Comparison of ENCODE assay signal across 8 cellular contexts in the genomic region with DNA sequence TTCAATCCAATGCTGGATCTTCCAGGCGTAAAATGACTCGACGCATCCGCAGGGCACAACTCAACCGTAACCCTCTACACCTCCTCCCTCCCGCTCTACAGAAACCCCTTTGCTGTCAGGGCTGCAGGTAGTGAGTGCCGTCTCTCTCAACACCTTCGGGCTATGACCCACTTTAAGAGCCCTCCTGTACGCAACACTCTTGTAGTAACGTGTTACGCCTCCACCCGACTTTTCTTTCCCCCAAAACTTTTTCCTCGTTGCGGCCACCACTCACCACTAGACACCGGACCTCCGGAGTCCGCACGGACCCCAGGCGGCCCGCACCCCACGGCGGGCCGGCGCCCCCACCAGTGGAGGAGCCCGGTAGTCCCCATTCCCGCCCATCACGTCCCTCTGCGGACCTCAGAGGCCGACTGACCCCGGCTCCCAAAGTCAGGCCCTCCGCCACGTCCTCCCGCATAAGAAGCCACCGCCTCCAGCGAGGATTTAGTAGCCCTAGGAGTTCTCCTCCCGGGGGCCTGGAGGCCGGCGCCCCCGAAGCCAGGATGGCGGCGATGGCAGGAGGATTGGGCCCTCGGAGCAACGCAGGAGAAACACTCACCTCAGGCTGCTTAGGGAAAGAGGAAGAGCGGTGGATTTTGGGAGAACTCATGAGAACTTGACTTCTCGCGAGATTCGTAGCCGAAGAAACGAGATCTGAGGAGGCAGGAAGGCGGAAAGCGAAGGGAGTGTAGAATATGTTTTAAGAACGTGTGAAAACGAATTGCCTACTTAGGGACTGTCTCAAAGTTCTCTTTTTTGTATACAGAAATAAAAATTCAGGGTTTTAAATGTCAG. TPM values are rescaled to one million over a fixed set of nuclear protein-coding genes. Genes with fewer than 3 reads are reported as not detected.
DNase-seq lines count a peak whose midpoint lies in the region; ATAC-seq and TF ChIP-seq lines count a peak whose summit lies in the region.

A gene (minus strand): TSS at position 609 of the 837 bp plus-strand sequence.

- H3K4me1 ChIP-seq in esophagus (ENCODE audit: control insufficient read depth in 2 of 2, insufficient read depth in 2 of 2, low read length in 1 of 2) (no peaks in the 10 kb centered on the region), mucosa of stomach (ENCODE audit: control insufficient read depth, insufficient read depth, low read length) (peaks cover 10% of the 10 kb centered on the region)

- peaks cover 53% of the 10 kb centered on the region for H3K36me3 Mint-ChIP-seq in activated T-cell treated with anti-CD3 and anti-CD28 coated beads, Interleukin-2, amount 50 U/mL, for 24 hours (ENCODE audit: low read depth)

- no peaks in the 10 kb centered on the region for H3K9me3 Mint-ChIP-seq in activated T-cell treated with anti-CD3 and anti-CD28 coated beads, Interleukin-2, amount 50 U/mL, for 24 hours

- peak within 1 kb of the TSS; percentile 80 to 93 for H3K4me3 ChIP-seq in esophagus (ENCODE audit: low read depth in 1 of 2, low read length in 2 of 2)
- peak within 1 kb of the TSS; percentile 73 for H3K4me3 ChIP-seq in mucosa of stomach (ENCODE audit: low read length)

- H3K9me3 ChIP-seq in esophagus (ENCODE audit: control insufficient read depth in 2 of 2, insufficient read depth in 1 of 2, low read depth in 1 of 2, low read length in 1 of 2) (no peaks in the 10 kb centered on the region), mucosa of stomach (ENCODE audit: control insufficient read depth, low read length) (no peaks in the 10 kb centered on the region)

- WGBS in esophagus, 2 donors, result 0 to 1% methylated on average over 51 to 53 of the region's 53 CpGs

- H3K27me3 Mint-ChIP-seq in activated T-cell treated with anti-CD3 and anti-CD28 coated beads, Interleukin-2, amount 50 U/mL, for 24 hours, result no peaks in the 10 kb centered on the region

- peak within 1 kb of the TSS; percentile 99 for H3K4me3 Mint-ChIP-seq in activated T-cell treated with anti-CD3 and anti-CD28 coated beads, Interleukin-2, amount 50 U/mL, for 24 hours

- DNase-seq in D341Med (ENCODE audit: low spot score), result peak; percentile 92
- DNase-seq in KBM-7, result peak; percentile 100
- DNase-seq in activated T-cell treated with anti-CD3 and anti-CD28 coated beads, Interleukin-2, amount 50 U/mL, for 24 hours, result peak; percentile 88
- peak; percentile 58 to 64 for DNase-seq in stimulated activated CD8-positive, alpha-beta memory T cell treated with anti-CD3 and anti-CD28 coated beads, Interleukin-7, amount 100 ng/mL, for 1 hour (ENCODE audit: low read depth in 2 of 2)

- in situ Hi-C loops in KBM-7 (cut with MboI; ENCODE audit: low pct_unique_long_range_greater_than_20kb, low sequenced_read_pairs), result no loop called here

- ATAC-seq in GM21526 (IDR thresholded peaks at IDR 0.05; ENCODE audit: low FRiP score, unreplicated experiment), result peak; percentile 61

- H3K36me3 ChIP-seq in esophagus (ENCODE audit: control insufficient read depth in 2 of 2, insufficient read depth in 2 of 2, low read length in 1 of 2) (peaks cover 0 to 2% of the 10 kb centered on the region in 2 donors), mucosa of stomach (ENCODE audit: control insufficient read depth, insufficient read depth, low read length) (peaks cover 5% of the 10 kb centered on the region)

- peaks cover 45% of the 10 kb centered on the region for H3K4me1 Mint-ChIP-seq in activated T-cell treated with anti-CD3 and anti-CD28 coated beads, Interleukin-2, amount 50 U/mL, for 24 hours (ENCODE audit: low read depth)

- peak within 1 kb of the TSS; percentile 100 for H3K27ac Mint-ChIP-seq in activated T-cell treated with anti-CD3 and anti-CD28 coated beads, Interleukin-2, amount 50 U/mL, for 24 hours

- peak within 1 kb of the TSS; percentile 99 for H3K9ac ChIP-seq in mucosa of stomach (ENCODE audit: low read length)

- H3K27me3 ChIP-seq in esophagus (ENCODE audit: control insufficient read depth in 1 of 2, insufficient read depth in 2 of 2, low read length in 2 of 2) (no peaks in the 10 kb centered on the region), mucosa of stomach (ENCODE audit: control insufficient read depth, insufficient read depth, low read length) (no peaks in the 10 kb centered on the region)

- peak within 1 kb of the TSS; percentile 94 to 98 for H3K27ac ChIP-seq in esophagus (ENCODE audit: low read depth in 2 of 2, low read length in 1 of 2)

TF ChIP-seq in PFSK-1, 5 proteins besides CTCF, POLR2A, EP300 and RAD21:
- TF ChIP-seq, protein P1, sequence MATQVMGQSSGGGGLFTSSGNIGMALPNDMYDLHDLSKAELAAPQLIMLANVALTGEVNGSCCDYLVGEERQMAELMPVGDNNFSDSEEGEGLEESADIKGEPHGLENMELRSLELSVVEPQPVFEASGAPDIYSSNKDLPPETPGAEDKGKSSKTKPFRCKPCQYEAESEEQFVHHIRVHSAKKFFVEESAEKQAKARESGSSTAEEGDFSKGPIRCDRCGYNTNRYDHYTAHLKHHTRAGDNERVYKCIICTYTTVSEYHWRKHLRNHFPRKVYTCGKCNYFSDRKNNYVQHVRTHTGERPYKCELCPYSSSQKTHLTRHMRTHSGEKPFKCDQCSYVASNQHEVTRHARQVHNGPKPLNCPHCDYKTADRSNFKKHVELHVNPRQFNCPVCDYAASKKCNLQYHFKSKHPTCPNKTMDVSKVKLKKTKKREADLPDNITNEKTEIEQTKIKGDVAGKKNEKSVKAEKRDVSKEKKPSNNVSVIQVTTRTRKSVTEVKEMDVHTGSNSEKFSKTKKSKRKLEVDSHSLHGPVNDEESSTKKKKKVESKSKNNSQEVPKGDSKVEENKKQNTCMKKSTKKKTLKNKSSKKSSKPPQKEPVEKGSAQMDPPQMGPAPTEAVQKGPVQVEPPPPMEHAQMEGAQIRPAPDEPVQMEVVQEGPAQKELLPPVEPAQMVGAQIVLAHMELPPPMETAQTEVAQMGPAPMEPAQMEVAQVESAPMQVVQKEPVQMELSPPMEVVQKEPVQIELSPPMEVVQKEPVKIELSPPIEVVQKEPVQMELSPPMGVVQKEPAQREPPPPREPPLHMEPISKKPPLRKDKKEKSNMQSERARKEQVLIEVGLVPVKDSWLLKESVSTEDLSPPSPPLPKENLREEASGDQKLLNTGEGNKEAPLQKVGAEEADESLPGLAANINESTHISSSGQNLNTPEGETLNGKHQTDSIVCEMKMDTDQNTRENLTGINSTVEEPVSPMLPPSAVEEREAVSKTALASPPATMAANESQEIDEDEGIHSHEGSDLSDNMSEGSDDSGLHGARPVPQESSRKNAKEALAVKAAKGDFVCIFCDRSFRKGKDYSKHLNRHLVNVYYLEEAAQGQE (IDR thresholded peaks at IDR 0.05; ENCODE audit: insufficient read depth in 1 of 2, low read depth in 2 of 2, low read length in 2 of 2), result peak; percentile 8 to 75; a peak in 2 of 4 replicates
- TF ChIP-seq SIN3A (IDR thresholded peaks at IDR 0.05; ENCODE audit: borderline replicate concordance, insufficient read depth, low read length) (0 out of 2 replicates have a peak, but pooled peaks have one; percentile 63), FOXP2 (optimal IDR thresholded peaks at IDR 0.05; ENCODE audit: borderline replicate concordance, extremely low read depth, extremely low read length, insufficient read depth) (no peak), TAF1 (IDR thresholded peaks at IDR 0.05; ENCODE audit: borderline replicate concordance, insufficient read depth, low read length) (peak; percentile 100), POLR2AphosphoS5 (IDR thresholded peaks at IDR 0.05; ENCODE audit: low read depth, low read length) (peak; percentile 99)

RNA-seq across cellular contexts. Expression of the gene that starts here (rescaled TPM):
- polyA plus RNA-seq in PFSK-1 (2012; ENCODE audit: insufficient read length, low read depth), result 2,324 TPM
- 1,000 to 10,000 TPM; 2,060 to 2,431 TPM for polyA plus RNA-seq in esophagus

Comparison
In these comparisons a context has a peak if more than half of its experiments do, and no peak if none do; other contexts are left out.
1. Peak in every context shown above with its lines: DNase-seq, ATAC-seq, H3K4me3 ChIP-seq and H3K27ac ChIP-seq.